ENCODE assay signal across 1 cellular context in genomic region chr12:93390565-93391297, GRCh38.
TF ChIP-seq lines count a peak whose summit lies in the region.

No MANE protein-coding gene starts in this region.

TF ChIP-seq in IMR-90, 13 proteins besides CTCF, POLR2A, EP300 and RAD21 (continued from another document):
- TF ChIP-seq ELK1 (IDR thresholded peaks at IDR 0.05; ENCODE audit: borderline replicate concordance, low read depth, low read length) (no peak), RFX5 (IDR thresholded peaks at IDR 0.05; ENCODE audit: low read depth, low read length) (no peak), CEBPB (IDR thresholded peaks at IDR 0.05; ENCODE audit: low read depth, low read length) (no peak), MAFK (IDR thresholded peaks at IDR 0.05; ENCODE audit: low read depth, low read length) (no peak), MXI1 (IDR thresholded peaks at IDR 0.05; ENCODE audit: borderline replicate concordance, low read depth, low read length) (no peak), MAZ (IDR thresholded peaks at IDR 0.05; ENCODE audit: borderline replicate concordance, low read depth, low read length) (no peak), USF2 (IDR thresholded peaks at IDR 0.05; ENCODE audit: low read depth, low read length) (no peak)
